Comparison of ENCODE assay signal across 16 cellular contexts in the genomic region with DNA sequence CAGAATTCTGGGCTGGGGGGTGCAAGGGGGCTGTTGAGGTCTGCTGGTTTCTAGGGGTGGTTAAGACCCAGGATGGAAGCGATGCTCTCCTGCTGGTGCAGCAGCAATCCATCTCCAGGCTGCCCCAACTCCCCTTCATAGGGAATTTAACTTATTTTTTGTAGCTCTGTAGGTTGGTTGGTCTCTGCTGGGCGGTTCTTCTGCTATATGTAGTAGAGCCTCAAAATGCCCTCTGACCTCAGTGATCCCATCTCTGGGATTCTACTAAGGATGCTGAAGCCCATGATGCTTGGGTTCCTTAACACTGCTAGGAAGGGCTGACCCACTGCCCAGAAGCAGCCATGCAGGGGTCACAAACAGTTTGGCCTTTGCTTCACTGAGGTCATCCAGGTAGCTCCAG. TPM values are rescaled to one million over a fixed set of nuclear protein-coding genes. Genes with fewer than 3 reads are reported as not detected.
A peak's percentile ranks its signal among the peaks of the same experiment; 100 is the strongest.
DNase-seq lines count a peak whose midpoint lies in the region; ATAC-seq, FAIRE-seq and TF ChIP-seq lines count a peak whose summit lies in the region.
"Had no signal": no experiment of that assay in that cellular context is flagged by ENCODE, and none has a peak within 500 bp of the region (broad histone marks: within the 10 kb centered on the region; RNA-seq: fewer than 3 reads in every experiment).

No MANE protein-coding gene starts in this region.

- H3K27me3 ChIP-seq in left ventricle myocardium inferior (ENCODE audit: low read depth) = no peaks in the 10 kb centered on the region
- H3K27me3 ChIP-seq in heart left ventricle = peaks cover 0 to 23% (median 0%) of the 10 kb centered on the region in 9 donors
- no peaks in the 10 kb centered on the region for H3K27me3 ChIP-seq in GM23338 (ENCODE audit: insufficient read depth)
- H3K27me3 ChIP-seq in sigmoid colon = no peaks in the 10 kb centered on the region

- ATAC-seq in heart left ventricle = no peak
- ATAC-seq in GM23338 = no peak
- no peak for ATAC-seq in HG03520 (IDR thresholded peaks at IDR 0.05; ENCODE audit: unreplicated experiment)

- H3K4me1 ChIP-seq in left ventricle myocardium inferior = peaks cover 71% of the 10 kb centered on the region
- peaks cover 3 to 56% (median 44%) of the 10 kb centered on the region in 12 donors for H3K4me1 ChIP-seq in heart left ventricle
- H3K4me1 ChIP-seq in GM23338 (ENCODE audit: insufficient read depth) = peaks cover 15% of the 10 kb centered on the region
- H3K4me1 ChIP-seq in sigmoid colon = peaks cover 0 to 15% (median 14%) of the 10 kb centered on the region in 4 donors
- H3K4me1 ChIP-seq: Caco-2 had no signal

- H4K20me1 ChIP-seq in GM23338 (replicated peaks; ENCODE audit: insufficient read depth) = no peaks in the 10 kb centered on the region; the same call in 1 of the 2 replicates

- no peaks in the 10 kb centered on the region for H3F3A ChIP-seq in GM23338 (replicated peaks; ENCODE audit: low read depth)

- H3K4me1 Mint-ChIP-seq in GM23338 = peaks cover 13% of the 10 kb centered on the region

- no peak overlapping the region for H3K4me2 ChIP-seq in GM23338

- no peak for TF ChIP-seq EP300 in sigmoid colon (IDR thresholded peaks at IDR 0.05)

- no peaks in the 10 kb centered on the region for H3K9me3 ChIP-seq in left ventricle myocardium inferior (replicated peaks)
- peaks cover 0 to 5% (median 0%) of the 10 kb centered on the region in 12 donors for H3K9me3 ChIP-seq in heart left ventricle
- no peaks in the 10 kb centered on the region for H3K9me3 ChIP-seq in sigmoid colon

- H3K4me3 ChIP-seq in left ventricle myocardium inferior = no peak overlapping the region
- no peak overlapping the region for H3K4me3 ChIP-seq in heart left ventricle
- no peak overlapping the region for H3K4me3 ChIP-seq in GM23338
- H3K4me3 ChIP-seq in sigmoid colon = no peak overlapping the region

- no peak overlapping the region for H3K27ac Mint-ChIP-seq in GM23338

- no peaks in the 10 kb centered on the region for H3K9me2 ChIP-seq in GM23338 (ENCODE audit: insufficient read depth)

- no peak overlapping the region for H3K4me3 Mint-ChIP-seq in GM23338
- H3K4me3 Mint-ChIP-seq: CD8-positive, alpha-beta memory T cell had no signal

- H3K36me3 Mint-ChIP-seq in GM23338 (ENCODE audit: low read depth) = peaks cover 21% of the 10 kb centered on the region

- H3K9me3 Mint-ChIP-seq in GM23338 = peaks cover 3% of the 10 kb centered on the region

- H3K79me2 ChIP-seq in GM23338 (replicated peaks; ENCODE audit: insufficient read depth) = no peaks in the 10 kb centered on the region

- no peak for DNase-seq in left ventricle myocardium inferior
- no peak for DNase-seq in heart left ventricle
- DNase-seq in GM23338 (ENCODE audit: low spot score) = no peak
- peak; percentile 39 for DNase-seq in sigmoid colon
- no peak for DNase-seq in NCI-H2227 treated with DMSO at 0.1 percent for 48 hours (lab: John Stamatoyannopoulos, UW)
- DNase-seq in GM19239 (ENCODE audit: insufficient read length, low spot score) = no peak
- DNase-seq: Caco-2; CD8-positive, alpha-beta memory T cell; HCEC 1CT had no signal

- intact Hi-C loops in left ventricle myocardium inferior (cut with micrococcal nuclease) = no loop called here
- intact Hi-C loops in heart left ventricle (cut with DNase I) = loop anchor here in 1 of 10 donors (5.0 kb wide), 1 partner anchor 36 kb away; no protein-coding TSS in a partner anchor
- intact Hi-C loops in sigmoid colon (cut with DNase I) = no loop called here

- H3K27ac ChIP-seq in left ventricle myocardium inferior (replicated peaks) (peak overlapping the region; percentile 82), heart left ventricle (no peak overlapping the region), GM23338 (ENCODE audit: low read depth) (no peak overlapping the region), VCaP (0 out of 2 replicates have a peak overlapping the region, but pooled peaks have one; percentile 58), sigmoid colon (no peak overlapping the region)
- H3K27ac ChIP-seq: 22Rv1 had no signal

- peaks cover 4% of the 10 kb centered on the region for H3K27me3 Mint-ChIP-seq in GM23338 (ENCODE audit: insufficient read depth, low read depth, poor library complexity)
- H3K27me3 Mint-ChIP-seq: CD8-positive, alpha-beta memory T cell had no signal

- TF ChIP-seq POLR2A in heart left ventricle (IDR thresholded peaks at IDR 0.05) = no peak
- no peak for TF ChIP-seq POLR2A in sigmoid colon (IDR thresholded peaks at IDR 0.05)

- H3K36me3 ChIP-seq in left ventricle myocardium inferior = no peaks in the 10 kb centered on the region
- H3K36me3 ChIP-seq in heart left ventricle = no peaks in the 10 kb centered on the region
- H3K36me3 ChIP-seq in GM23338 (ENCODE audit: insufficient read depth) = no peaks in the 10 kb centered on the region
- H3K36me3 ChIP-seq in sigmoid colon = peaks cover 0 to under 1% (median 0%) of the 10 kb centered on the region in 4 donors

- 94 to 98% (median 96%) methylated on average over 2 of the region's 2 CpGs for WGBS in heart left ventricle, 4 donors
- WGBS in sigmoid colon, 2 donors = 98 to 100% methylated on average over 2 of the region's 2 CpGs

- H2AFZ ChIP-seq in GM23338 = no peak overlapping the region

- TF ChIP-seq CTCF in left ventricle myocardium inferior (IDR thresholded peaks at IDR 0.05; ENCODE audit: borderline replicate concordance) (no peak), heart left ventricle (IDR thresholded peaks at IDR 0.05) (no peak), GM23338 (conservative IDR thresholded peaks at IDR 0.05; ENCODE audit: low read depth in 2 of 2) (no peak), VCaP (conservative IDR thresholded peaks at IDR 0.05) (no peak), sigmoid colon (IDR thresholded peaks at IDR 0.05) (no peak)

- FAIRE-seq in GM19239 (lab: Jason Lieb, UNC) = no peak

TF ChIP-seq in GM23338, 12 proteins besides CTCF, POLR2A, EP300 and RAD21:
- TF ChIP-seq ZNF331 (CRISPR knock-in tag; IDR thresholded peaks at IDR 0.05; ENCODE audit: low read depth) (peak; percentile 57), STAT1 (IDR thresholded peaks at IDR 0.05; ENCODE audit: unreplicated experiment) (no peak)

RNA-seq across cellular contexts. Expression of a gene that starts 49.2 kb away (rescaled TPM):
- 75.4 TPM for total RNA-seq in left ventricle myocardium inferior
- total RNA-seq in heart left ventricle = 10 to 100 TPM; 32.7 to 92.2 (median 60.2) TPM
- polyA plus RNA-seq in heart left ventricle = 10 to 100 TPM; 24.8 to 28.4 TPM
- 43.3 and 43.9 TPM in 2 replicates for total RNA-seq in GM23338 (2014; rRNA removed; shearing (Covaris generic))
- polyA plus RNA-seq in GM23338 (2016; fragmentation: Nextera tagmentation; extraction: Ambion mirVana) = 5.9 and 7.1 TPM in 2 replicates
- total RNA-seq in sigmoid colon = 10 to 100 TPM in 3 of 4 donors, 1 to 10 TPM in 1; 9.9 to 22.4 (median 18.7) TPM
- polyA plus RNA-seq in sigmoid colon = 10 to 100 TPM in 1 of 3 donors, 1 to 10 TPM in 2; 1.2 to 12.2 (median 3.2) TPM

RNA-seq across cellular contexts. Expression of a gene that starts 49.5 kb away (rescaled TPM):
- total RNA-seq in left ventricle myocardium inferior (not detected), heart left ventricle (under 1 TPM in 1 of 9 donors, not detected in 8; 0.52 TPM), sigmoid colon (under 1 TPM in 2 of 4 donors, not detected in 2; under 0.01 TPM)
- polyA plus RNA-seq in heart left ventricle (not detected), GM23338 (2016; fragmentation: Nextera tagmentation; extraction: Ambion mirVana) (0.05 TPM in 1 of 2 replicates, not detected in the other), sigmoid colon (under 1 TPM in 1 of 3 donors, not detected in 2; 0.44 TPM)
- 0.03 and 0.08 TPM in 2 replicates for total RNA-seq in GM23338 (2014; rRNA removed; shearing (Covaris generic))
- total RNA-seq: Caco-2; CD8-positive, alpha-beta memory T cell; Daoy; H4; HT1080 had no signal
- polyA plus RNA-seq: BJ; CD8-positive, alpha-beta memory T cell had no signal

Comparison
In these comparisons a context has a peak if more than half of its experiments do, and no peak if none do; other contexts are left out.
1. H3K27ac ChIP-seq: peak in left ventricle myocardium inferior (single experiment) and VCaP (single experiment); none in heart left ventricle (0 of 12), GM23338 (single experiment) and sigmoid colon (0 of 4).